25 cellular contexts compared by ENCODE assay signal in the genomic region with DNA sequence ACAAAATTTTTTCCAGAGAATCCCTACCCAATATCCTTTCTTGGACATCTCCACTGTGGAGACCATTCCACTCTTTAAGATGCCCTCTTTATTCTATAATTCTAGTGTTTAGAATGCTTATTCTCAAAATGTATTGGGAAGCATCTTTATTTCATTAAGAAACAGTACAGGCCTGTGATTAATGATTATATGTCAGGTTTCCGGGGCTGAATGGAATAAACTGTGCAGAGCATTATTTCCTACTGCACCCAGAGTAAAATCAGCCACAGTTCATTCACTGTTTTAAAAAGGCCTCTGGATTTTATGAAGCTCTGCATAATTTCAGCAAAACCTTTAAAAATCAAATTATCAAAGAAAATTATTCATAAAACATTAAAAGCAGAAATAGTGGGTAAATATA.
A peak's percentile ranks its signal among the peaks of the same experiment; 100 is the strongest.
DNase-seq lines count a peak whose midpoint lies in the region; ATAC-seq and TF ChIP-seq lines count a peak whose summit lies in the region.
"Had no signal": no experiment of that assay in that cellular context is flagged by ENCODE, and none has a peak within 500 bp of the region (broad histone marks: within the 10 kb centered on the region; RNA-seq: fewer than 3 reads in every experiment).

No MANE protein-coding gene starts in this region.

- peak overlapping the region; percentile 52 for H3K27ac Mint-ChIP-seq in nephron progenitor cell
- no peak overlapping the region for H3K27ac Mint-ChIP-seq in activated naive CD4-positive, alpha-beta T cell treated with anti-CD3 and anti-CD28 coated beads, Interleukin-2, amount 10 ng/mL, durations not matched to agents 7 days and 5 days
- H3K27ac Mint-ChIP-seq: CD4-positive, CD25-positive, alpha-beta regulatory T cell had no signal

- DNase-seq in SK-N-MC (ENCODE audit: low read depth, low spot score) (no peak), nephron progenitor cell (no peak), substantia nigra (lab: John Stamatoyannopoulos, UW) (no peak)
- DNase-seq in activated naive CD4-positive, alpha-beta T cell treated with anti-CD3 and anti-CD28 coated beads, Interleukin-2, amount 10 ng/mL, durations not matched to agents 7 days and 5 days = no peak
- DNase-seq: 8988T; ACHN; BE2C; C1 segment of cervical spinal cord; CD4-positive, alpha-beta memory T cell; CD4-positive, CD25-positive, alpha-beta regulatory T cell; CD8-positive, alpha-beta memory T cell; COR-L47; DMS 273 treated with DMSO at 0.1 percent for 48 hours; DMS153; DMS53; DMS79; DND-41; EL; GDM1 had no signal

- CTCF ChIA-PET in activated naive CD4-positive, alpha-beta T cell treated with anti-CD3 and anti-CD28 coated beads, Interleukin-2, amount 10 ng/mL, durations not matched to agents 7 days and 5 days (lab: Charles Lee) = no interaction called here

- no peak for TF ChIP-seq CTCF in nephron progenitor cell (IDR thresholded peaks at IDR 0.05)

- no peak overlapping the region for H3K4me3 Mint-ChIP-seq in nephron progenitor cell
- no peak overlapping the region for H3K4me3 Mint-ChIP-seq in activated naive CD4-positive, alpha-beta T cell treated with anti-CD3 and anti-CD28 coated beads, Interleukin-2, amount 10 ng/mL, durations not matched to agents 7 days and 5 days
- H3K4me3 Mint-ChIP-seq: CD14-positive monocyte; CD4-positive, alpha-beta memory T cell; CD4-positive, CD25-positive, alpha-beta regulatory T cell; CD8-positive, alpha-beta memory T cell had no signal

- peaks cover 29% of the 10 kb centered on the region for H3K36me3 Mint-ChIP-seq in nephron progenitor cell (ENCODE audit: low read depth)
- H3K36me3 Mint-ChIP-seq in activated naive CD4-positive, alpha-beta T cell treated with anti-CD3 and anti-CD28 coated beads, Interleukin-2, amount 10 ng/mL, durations not matched to agents 7 days and 5 days = no peaks in the 10 kb centered on the region
- H3K36me3 Mint-ChIP-seq: CD4-positive, CD25-positive, alpha-beta regulatory T cell had no signal

- no peak overlapping the region for H3K4me3 ChIP-seq in SK-N-MC
- H3K4me3 ChIP-seq: BLaER1, GM12878 had no signal

- H3K9me3 ChIP-seq in SK-N-MC (ENCODE audit: low read depth, low read length) = no peaks in the 10 kb centered on the region
- H3K9me3 ChIP-seq: BE2C, BLaER1 had no signal

- H3K4me1 Mint-ChIP-seq in nephron progenitor cell = peaks cover 68% of the 10 kb centered on the region
- H3K4me1 Mint-ChIP-seq in activated naive CD4-positive, alpha-beta T cell treated with anti-CD3 and anti-CD28 coated beads, Interleukin-2, amount 10 ng/mL, durations not matched to agents 7 days and 5 days = no peaks in the 10 kb centered on the region

- no peaks in the 10 kb centered on the region for H3K27me3 Mint-ChIP-seq in nephron progenitor cell (ENCODE audit: low read depth, poor library complexity)
- H3K27me3 Mint-ChIP-seq in activated naive CD4-positive, alpha-beta T cell treated with anti-CD3 and anti-CD28 coated beads, Interleukin-2, amount 10 ng/mL, durations not matched to agents 7 days and 5 days = peaks cover 3% of the 10 kb centered on the region
- H3K27me3 Mint-ChIP-seq: CD4-positive, alpha-beta memory T cell had no signal

- H3K27ac ChIP-seq in SK-N-MC (peak overlapping the region; percentile 72), substantia nigra (ENCODE audit: low read depth, low read length, poor library complexity, severe bottlenecking) (no peak overlapping the region)
- H3K27ac ChIP-seq: BLaER1 had no signal

- ATAC-seq in SK-N-SH treated with all-trans-retinoic acid at 6 μM for 48 hours = peak; percentile 65
- no peak for ATAC-seq in GM21576 (IDR thresholded peaks at IDR 0.05; ENCODE audit: unreplicated experiment)
- ATAC-seq in HG03520 (IDR thresholded peaks at IDR 0.05; ENCODE audit: unreplicated experiment) = no peak
- ATAC-seq: GM12878 had no signal

- no peaks in the 10 kb centered on the region for H3K9me3 Mint-ChIP-seq in nephron progenitor cell
- H3K9me3 Mint-ChIP-seq in activated naive CD4-positive, alpha-beta T cell treated with anti-CD3 and anti-CD28 coated beads, Interleukin-2, amount 10 ng/mL, durations not matched to agents 7 days and 5 days = no peaks in the 10 kb centered on the region
- H3K9me3 Mint-ChIP-seq: CD4-positive, alpha-beta memory T cell; CD8-positive, alpha-beta memory T cell had no signal

- no peak overlapping the region for H3K9ac ChIP-seq in SK-N-MC (ENCODE audit: insufficient read length)
- H3K9ac ChIP-seq: BLaER1 had no signal

- H3K36me3 ChIP-seq in SK-N-MC (ENCODE audit: insufficient read depth, low read length) = no peaks in the 10 kb centered on the region
- H3K36me3 ChIP-seq: BE2C, BLaER1 had no signal

TF ChIP-seq in SK-N-SH treated with all-trans-retinoic acid at 6 μM for 48 hours, 23 proteins besides CTCF, POLR2A, EP300 and RAD21:
- TF ChIP-seq TCF4 (CRISPR knock-in tag; IDR thresholded peaks at IDR 0.05; ENCODE audit: borderline replicate concordance) (peak; percentile 54; the same call in 1 of the 2 replicates), ZNF70 (CRISPR knock-in tag; IDR thresholded peaks at IDR 0.05) (no peak)
